In the genomic region with DNA sequence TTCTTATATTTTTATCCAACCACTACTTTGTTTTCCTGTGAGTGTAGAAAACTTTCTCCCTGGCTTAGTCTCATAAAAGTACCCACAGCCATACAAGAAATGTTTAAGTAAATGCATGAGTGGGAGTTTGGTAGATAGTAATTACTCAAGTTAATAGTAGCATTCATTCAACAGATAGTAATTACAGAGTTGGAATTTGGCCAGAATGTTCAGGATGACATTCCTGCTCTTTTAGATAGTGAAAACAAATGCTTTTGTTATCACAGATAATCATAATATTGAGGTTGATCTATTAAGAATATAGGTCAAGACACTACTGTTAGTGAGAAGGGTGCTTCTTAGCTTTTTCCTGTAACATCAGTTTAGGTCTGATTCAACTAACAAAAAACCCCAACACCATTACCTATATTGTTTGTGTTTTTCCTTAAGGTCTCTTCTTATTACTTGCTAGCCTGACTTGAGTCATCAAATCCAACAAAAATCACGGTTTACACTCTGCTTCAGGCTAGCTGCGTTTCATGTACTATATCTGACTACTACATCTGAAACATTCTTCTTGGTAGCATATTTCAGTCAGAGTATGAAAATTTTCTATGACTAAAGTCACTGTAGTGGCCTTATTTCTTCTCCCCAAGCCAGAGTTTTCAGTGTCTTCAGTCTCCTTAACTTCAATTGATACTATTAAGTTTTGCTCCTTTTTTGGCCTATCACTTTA, we compare ENCODE assay signal across 17 cellular contexts.
DNase-seq lines count a peak whose midpoint lies in the region; ATAC-seq and TF ChIP-seq lines count a peak whose summit lies in the region.
"Had no signal": no experiment of that assay in that cellular context is flagged by ENCODE, and none has a peak within 500 bp of the region (broad histone marks: within the 10 kb centered on the region; RNA-seq: fewer than 3 reads in every experiment).

No MANE protein-coding gene starts in this region.

- intact Hi-C loops in activated CD4-positive, alpha-beta memory T cell treated with anti-CD3 and anti-CD28 coated beads for 36 hours (cut with micrococcal nuclease), result loop anchor here (1.0 to 5.0 kb wide), 6 partner anchors 19 to 696 kb away; a partner anchor contains a TSS
- intact Hi-C loops in thyroid gland (cut with DNase I), result no loop called here

- no peaks in the 10 kb centered on the region for H3K27me3 ChIP-seq in DOHH2 (ENCODE audit: control insufficient read depth, low read length)
- no peaks in the 10 kb centered on the region for H3K27me3 ChIP-seq in thyroid gland
- H3K27me3 ChIP-seq: spleen had no signal

- 93 to 94% methylated on average over 2 of the region's 2 CpGs for WGBS in thyroid gland, 2 donors

- TF ChIP-seq POLR2A in thyroid gland (IDR thresholded peaks at IDR 0.05), result no peak

- CTCF ChIA-PET in activated CD4-positive, alpha-beta memory T cell treated with anti-CD3 and anti-CD28 coated beads for 36 hours (lab: Charles Lee), result no interaction called here

- H3K27me3 Mint-ChIP-seq in activated CD4-positive, alpha-beta memory T cell treated with anti-CD3 and anti-CD28 coated beads for 36 hours, result no peaks in the 10 kb centered on the region
- no peaks in the 10 kb centered on the region for H3K27me3 Mint-ChIP-seq in type B pancreatic cell
- H3K27me3 Mint-ChIP-seq: activated naive CD8-positive, alpha-beta T cell treated with anti-CD3 and anti-CD28 coated beads, Interleukin-2, amount 10 ng/mL, durations not matched to agents 7 days and 5 days; B cell; central memory CD8-positive, alpha-beta T cell; naive B cell had no signal

- H3F3A ChIP-seq in DOHH2 (ENCODE audit: control insufficient read depth, insufficient read depth), result peaks cover 15% of the 10 kb centered on the region; the same call in 1 of the 2 replicates

- no peak overlapping the region for H3K4me3 ChIP-seq in DOHH2 (ENCODE audit: low read length)
- H3K4me3 ChIP-seq in thyroid gland (replicated peaks in 1 of 3), result no peak overlapping the region
- H3K4me3 ChIP-seq: spleen had no signal

- TF ChIP-seq CTCF in DOHH2 (IDR thresholded peaks at IDR 0.05; ENCODE audit: low read depth, low read length, poor library complexity, severe bottlenecking) (no peak), thyroid gland (IDR thresholded peaks at IDR 0.05) (no peak), type B pancreatic cell (conservative IDR thresholded peaks at IDR 0.05) (no peak)

- ATAC-seq in GM18858 (IDR thresholded peaks at IDR 0.05; ENCODE audit: unreplicated experiment), result peak; percentile 57
- ATAC-seq in HG02610 (IDR thresholded peaks at IDR 0.05; ENCODE audit: unreplicated experiment), result peak; percentile 87
- no peak for ATAC-seq in GM18873 (IDR thresholded peaks at IDR 0.05; ENCODE audit: low FRiP score, unreplicated experiment)

- H3K4me1 Mint-ChIP-seq in activated CD4-positive, alpha-beta memory T cell treated with anti-CD3 and anti-CD28 coated beads for 36 hours (ENCODE audit: low read depth), result peaks cover 18% of the 10 kb centered on the region
- H3K4me1 Mint-ChIP-seq in type B pancreatic cell (ENCODE audit: unreplicated experiment), result no peaks in the 10 kb centered on the region
- H3K4me1 Mint-ChIP-seq: activated naive CD8-positive, alpha-beta T cell treated with anti-CD3 and anti-CD28 coated beads, Interleukin-2, amount 10 ng/mL, durations not matched to agents 7 days and 5 days; central memory CD8-positive, alpha-beta T cell had no signal

- H3K4me1 ChIP-seq in DOHH2 (ENCODE audit: control insufficient read depth, low read length) (peaks cover 47% of the 10 kb centered on the region), thyroid gland (no peaks in the 10 kb centered on the region)

- H3K36me3 ChIP-seq in DOHH2 (ENCODE audit: control insufficient read depth, low read length), result peaks cover 78% of the 10 kb centered on the region
- H3K36me3 ChIP-seq in thyroid gland, result no peaks in the 10 kb centered on the region

- 0 out of 2 replicates have a peak overlapping the region, but pooled peaks have one; percentile 2 for H3K27ac ChIP-seq in DOHH2 (ENCODE audit: low read depth, low read length)
- H3K27ac ChIP-seq in thyroid gland, result no peak overlapping the region
- H3K27ac ChIP-seq: spleen had no signal

- H3K4me2 ChIP-seq in DOHH2 (ENCODE audit: low read length), result no peak overlapping the region

- POLR2A ChIA-PET in activated CD4-positive, alpha-beta memory T cell treated with anti-CD3 and anti-CD28 coated beads for 36 hours (lab: Charles Lee), result interaction anchor here (1.0 kb wide), 1 partner anchor 32 kb away, joined by 6 read pairs; no protein-coding TSS in a partner anchor

- H3K79me2 ChIP-seq in DOHH2 (ENCODE audit: control insufficient read depth, low read length), result peaks cover 74% of the 10 kb centered on the region

- no peaks in the 10 kb centered on the region for H3K9me3 Mint-ChIP-seq in activated CD4-positive, alpha-beta memory T cell treated with anti-CD3 and anti-CD28 coated beads for 36 hours
- no peaks in the 10 kb centered on the region for H3K9me3 Mint-ChIP-seq in type B pancreatic cell
- H3K9me3 Mint-ChIP-seq: activated naive CD8-positive, alpha-beta T cell treated with anti-CD3 and anti-CD28 coated beads, Interleukin-2, amount 10 ng/mL, durations not matched to agents 7 days and 5 days; central memory CD8-positive, alpha-beta T cell; naive B cell had no signal

- no peaks in the 10 kb centered on the region for H3K9me2 ChIP-seq in DOHH2 (replicated peaks; ENCODE audit: control insufficient read depth, low read length)

- no peaks in the 10 kb centered on the region for H4K20me1 ChIP-seq in DOHH2 (ENCODE audit: control insufficient read depth, insufficient read depth, low read depth, low read length)

- H3K9me3 ChIP-seq in DOHH2 (ENCODE audit: control insufficient read depth, insufficient read depth, low read length), result no peaks in the 10 kb centered on the region
- H3K9me3 ChIP-seq in thyroid gland, result no peaks in the 10 kb centered on the region
- H3K9me3 ChIP-seq: spleen had no signal

- no peak overlapping the region for H3K4me3 Mint-ChIP-seq in activated CD4-positive, alpha-beta memory T cell treated with anti-CD3 and anti-CD28 coated beads for 36 hours
- H3K4me3 Mint-ChIP-seq in type B pancreatic cell, result no peak overlapping the region
- H3K4me3 Mint-ChIP-seq: activated naive CD8-positive, alpha-beta T cell treated with anti-CD3 and anti-CD28 coated beads, Interleukin-2, amount 10 ng/mL, durations not matched to agents 7 days and 5 days; B cell; central memory CD8-positive, alpha-beta T cell; naive B cell had no signal

- peak overlapping the region; percentile 47 for H3K27ac Mint-ChIP-seq in activated CD4-positive, alpha-beta memory T cell treated with anti-CD3 and anti-CD28 coated beads for 36 hours
- H3K27ac Mint-ChIP-seq in type B pancreatic cell, result no peak overlapping the region
- H3K27ac Mint-ChIP-seq: activated naive CD8-positive, alpha-beta T cell treated with anti-CD3 and anti-CD28 coated beads, Interleukin-2, amount 10 ng/mL, durations not matched to agents 7 days and 5 days; B cell had no signal

- peak; percentile 12 for DNase-seq in activated CD4-positive, alpha-beta memory T cell treated with anti-CD3 and anti-CD28 coated beads for 36 hours
- DNase-seq in thyroid gland (no peak), amygdala (lab: John Stamatoyannopoulos, UW) (no peak), type B pancreatic cell (ENCODE audit: extremely low spot score, unreplicated experiment) (no peak)
- DNase-seq: activated naive CD8-positive, alpha-beta T cell treated with anti-CD3 and anti-CD28 coated beads, Interleukin-2, amount 10 ng/mL, durations not matched to agents 7 days and 5 days; foreskin melanocyte; KG1; naive B cell; NCI-H1417; NCI-H446 treated with DMSO at 0.1 percent for 48 hours; spleen had no signal

- H3K36me3 Mint-ChIP-seq in activated CD4-positive, alpha-beta memory T cell treated with anti-CD3 and anti-CD28 coated beads for 36 hours, result no peaks in the 10 kb centered on the region
- peaks cover 8% of the 10 kb centered on the region for H3K36me3 Mint-ChIP-seq in type B pancreatic cell
